ENCODE assay signal across 8 cellular contexts in genomic region chr6:149717255-149717587, GRCh38. TPM values are rescaled to one million over a fixed set of nuclear protein-coding genes. Genes with fewer than 3 reads are reported as not detected.
A peak's percentile ranks its signal among the peaks of the same experiment; 100 is the strongest.
DNase-seq lines count a peak whose midpoint lies in the region; ATAC-seq and TF ChIP-seq lines count a peak whose summit lies in the region.

No MANE protein-coding gene starts in this region.

- peaks cover 19% of the 10 kb centered on the region; the same call in 1 of the 2 replicates for H4K20me1 ChIP-seq in OCI-LY7 (ENCODE audit: insufficient read depth, low read length)

- H3K4me2 ChIP-seq in OCI-LY7 (ENCODE audit: low read length): peak overlapping the region; percentile 83

- no peaks in the 10 kb centered on the region for H3K9me3 ChIP-seq in OCI-LY7 (ENCODE audit: low read length)
- H3K9me3 ChIP-seq in esophagus muscularis mucosa: no peaks in the 10 kb centered on the region
- no peaks in the 10 kb centered on the region for H3K9me3 ChIP-seq in psoas muscle

- no peak for TF ChIP-seq POLR2A in esophagus muscularis mucosa (IDR thresholded peaks at IDR 0.05; ENCODE audit: low read depth)

- peak overlapping the region; percentile 71 for H3K27ac ChIP-seq in OCI-LY7 (ENCODE audit: low read depth, low read length, poor library complexity, severe bottlenecking)
- peak overlapping the region; percentile 96 to 99 (median 98) for H3K27ac ChIP-seq in esophagus muscularis mucosa (replicated peaks in 1 of 4)
- peak overlapping the region; percentile 100 for H3K27ac ChIP-seq in psoas muscle

- intact Hi-C loops in OCI-LY7 (cut with micrococcal nuclease; ENCODE audit: unreplicated experiment) (loop anchor here (1.0 to 5.0 kb wide), 2 partner anchors 150 to 170 kb away; partner anchors contain the start of gene PPIL4), esophagus muscularis mucosa (cut with DNase I) (loop anchor here (10.0 kb wide), 1 partner anchor 172 kb away; the partner anchor contains the start of gene PPIL4), psoas muscle (cut with DNase I) (loop anchor here (5.0 to 10.0 kb wide), 2 partner anchors 70 to 152 kb away; partner anchors contain the start of genes GINM1 (in 2 of the 2) and KATNA1 (in 1 of the 2))

- peaks cover 19% of the 10 kb centered on the region for H3K4me1 ChIP-seq in OCI-LY7 (ENCODE audit: insufficient read depth, low read length, poor library complexity, severe bottlenecking)
- H3K4me1 ChIP-seq in esophagus muscularis mucosa: peaks cover 27 to 51% (median 46%) of the 10 kb centered on the region in 4 donors
- peaks cover 33% of the 10 kb centered on the region for H3K4me1 ChIP-seq in psoas muscle

- BruUV-seq in OCI-LY7 (replicated peaks; lab: Mats Ljungman, UMichigan): no TSS peak

- TF ChIP-seq CTCF in OCI-LY7 (conservative IDR thresholded peaks at IDR 0.05; ENCODE audit: low read length) (no peak), esophagus muscularis mucosa (IDR thresholded peaks at IDR 0.05) (no peak), psoas muscle (IDR thresholded peaks at IDR 0.05) (no peak)

- 2% methylated on average over 9 of the region's 9 CpGs for WGBS in esophagus muscularis mucosa
- 0 to 1% (median 0%) methylated on average over 9 of the region's 9 CpGs for WGBS in psoas muscle, 3 donors

- H2AFZ ChIP-seq in OCI-LY7 (ENCODE audit: low read length): peak overlapping the region; percentile 91; the same call in 1 of the 2 replicates

- H3K4me3 ChIP-seq in OCI-LY7 (ENCODE audit: low read depth, low read length, poor library complexity, severe bottlenecking) (peak overlapping the region; percentile 94), esophagus muscularis mucosa (peak overlapping the region; percentile 83 to 91 (median 86)), psoas muscle (peak overlapping the region; percentile 99)

- peaks cover 56% of the 10 kb centered on the region for H3K79me2 ChIP-seq in OCI-LY7 (ENCODE audit: insufficient read depth, low read depth, low read length)

- H3K9me2 ChIP-seq in OCI-LY7 (ENCODE audit: insufficient read depth, low read length): no peaks in the 10 kb centered on the region

- H3K36me3 ChIP-seq in OCI-LY7 (ENCODE audit: insufficient read depth, low read length): peaks cover 30% of the 10 kb centered on the region
- H3K36me3 ChIP-seq in esophagus muscularis mucosa: no peaks in the 10 kb centered on the region
- H3K36me3 ChIP-seq in psoas muscle (ENCODE audit: insufficient read depth in 1 of 2, low read depth in 1 of 2): no peaks in the 10 kb centered on the region

- no peak for DNase-seq in OCI-LY7 (ENCODE audit: low spot score)
- DNase-seq in esophagus muscularis mucosa (ENCODE audit: extremely low spot score): no peak
- no peak for DNase-seq in psoas muscle
- DNase-seq in NCI-H1694 treated with DMSO at 0.1 percent for 48 hours (lab: John Stamatoyannopoulos, UW): no peak
- DNase-seq in middle frontal gyrus (ENCODE audit: extremely low spot score, low spot score): no peak
- no peak for DNase-seq in stimulated activated CD4-positive, alpha-beta T cell treated with anti-CD3 and anti-CD28 coated beads, Interleukin-2, amount 100 ng/mL, for 24 hours

- POLR2A ChIA-PET in OCI-LY7 (lab: Charles Lee): interaction anchor here (0.6 to 2.1 kb wide), 11 partner anchors 11 to 151 kb away, joined by 3 to 6 read pairs (median 4); partner anchors contain the start of gene GINM1

- ATAC-seq in GM18867 (IDR thresholded peaks at IDR 0.05; ENCODE audit: unreplicated experiment): peak; percentile 1
- ATAC-seq in psoas muscle: peak in 1 of 4 donors; percentile 1
- no peak for ATAC-seq in HG02884 (IDR thresholded peaks at IDR 0.05; ENCODE audit: unreplicated experiment)

- no peak for TF ChIP-seq EP300 in esophagus muscularis mucosa (IDR thresholded peaks at IDR 0.05)

- CTCF ChIA-PET in OCI-LY7 (lab: Charles Lee; ENCODE audit: unreplicated experiment): no interaction called here

- H3K27me3 ChIP-seq in esophagus muscularis mucosa (no peaks in the 10 kb centered on the region), psoas muscle (ENCODE audit: insufficient read depth in 3 of 3, low read length in 2 of 3) (no peaks in the 10 kb centered on the region)

RNA-seq across cellular contexts. Expression of gene LATS1, which starts 0.7 kb away (rescaled TPM):
- total RNA-seq in OCI-LY7 (2014; rRNA removed; shearing (Covaris generic)): 15.6 and 23.1 TPM in 2 replicates
- total RNA-seq in OCI-LY7 (2022): 30.3 and 30.7 TPM in 2 replicates
- total RNA-seq in esophagus muscularis mucosa: 10 to 100 TPM; 27.0 to 33.6 (median 30.1) TPM
- total RNA-seq in psoas muscle: 10 to 100 TPM; 11.0 to 15.5 (median 13.9) TPM
- 1 to 10 TPM; 3.4 to 8.3 (median 3.7) TPM for polyA plus RNA-seq in psoas muscle

RNA-seq across cellular contexts. Expression of gene NUP43, which starts 29.1 kb away (rescaled TPM):
- total RNA-seq in OCI-LY7 (2014; rRNA removed; shearing (Covaris generic)): 28.6 and 30.7 TPM in 2 replicates
- total RNA-seq in OCI-LY7 (2022): 72.4 and 73.0 TPM in 2 replicates
- total RNA-seq in esophagus muscularis mucosa: 10 to 100 TPM in 3 of 4 donors, 1 to 10 TPM in 1; 9.2 to 15.4 (median 11.5) TPM
- 10 to 100 TPM; 17.4 to 26.8 (median 22.1) TPM for total RNA-seq in psoas muscle
- polyA plus RNA-seq in psoas muscle: 10 to 100 TPM in 2 of 3 donors, 1 to 10 TPM in 1; 7.3 to 17.1 (median 14.1) TPM

RNA-seq across cellular contexts. Expression of gene PCMT1, which starts 32.3 kb away (rescaled TPM):
- total RNA-seq in OCI-LY7 (2014; rRNA removed; shearing (Covaris generic)): 125 and 140 TPM in 2 replicates
- 116 and 117 TPM in 2 replicates for total RNA-seq in OCI-LY7 (2022)
- 100 to 1,000 TPM in 3 of 4 donors, 10 to 100 TPM in 1; 93.9 to 111 (median 107) TPM for total RNA-seq in esophagus muscularis mucosa
- total RNA-seq in psoas muscle: 100 to 1,000 TPM; 124 to 179 (median 149) TPM
- 100 to 1,000 TPM; 159 to 613 (median 178) TPM for polyA plus RNA-seq in psoas muscle
